ENCODE assay signal across 17 cellular contexts in genomic region chr17:78001182-78001581, GRCh38. TPM values are rescaled to one million over a fixed set of nuclear protein-coding genes. Genes with fewer than 3 reads are reported as not detected.
DNase-seq lines count a peak whose midpoint lies in the region; ATAC-seq and TF ChIP-seq lines count a peak whose summit lies in the region.
"Had no signal": no experiment of that assay in that cellular context is flagged by ENCODE, and none has a peak within 500 bp of the region (broad histone marks: within the 10 kb centered on the region; RNA-seq: fewer than 3 reads in every experiment).

No MANE protein-coding gene starts in this region.

- DNase-seq in cardiac muscle cell (ENCODE audit: low read depth in 1 of 2, low spot score in 1 of 2) = peak; percentile 25 to 36
- no peak for DNase-seq in right atrium auricular region (ENCODE audit: low spot score)
- peak; percentile 90 for DNase-seq in NCI-H2171 treated with DMSO at 0.1 percent for 48 hours (lab: John Stamatoyannopoulos, UW)
- peak; percentile 57 for DNase-seq in dermis blood vessel endothelial cell
- no peak for DNase-seq in thyroid gland
- no peak for DNase-seq in erythroblast (lab: John Stamatoyannopoulos, UW)
- DNase-seq: ACHN; activated CD8-positive, alpha-beta memory T cell treated with anti-CD3 and anti-CD28 coated beads for 24 hours; central memory CD4-positive, alpha-beta T cell; left colon; NCI-H1417 treated with DMSO at 0.1 percent for 48 hours; RPMI8226; T-helper 1 cell; WERI-Rb-1 had no signal

- H3K36me3 ChIP-seq in cardiac muscle cell (peaks cover 10% of the 10 kb centered on the region), right atrium auricular region (no peaks in the 10 kb centered on the region), thyroid gland (no peaks in the 10 kb centered on the region)

- H3K4me3 ChIP-seq in cardiac muscle cell = no peak overlapping the region
- no peak overlapping the region for H3K4me3 ChIP-seq in right atrium auricular region
- no peak overlapping the region for H3K4me3 ChIP-seq in thyroid gland (replicated peaks in 1 of 3)

- no peak for TF ChIP-seq POLR2A in thyroid gland (IDR thresholded peaks at IDR 0.05)
- no peak for TF ChIP-seq POLR2A in erythroblast (IDR thresholded peaks at IDR 0.05; ENCODE audit: low read length)

- H3K4me1 ChIP-seq in cardiac muscle cell (ENCODE audit: low read depth) = no peaks in the 10 kb centered on the region
- peaks cover 0 to 38% of the 10 kb centered on the region in 2 donors for H3K4me1 ChIP-seq in right atrium auricular region
- peaks cover 12% of the 10 kb centered on the region in 2 donors for H3K4me1 ChIP-seq in thyroid gland
- H3K4me1 ChIP-seq: parathyroid adenoma had no signal

- ATAC-seq in HG03521 (IDR thresholded peaks at IDR 0.05; ENCODE audit: unreplicated experiment) (no peak), GM18867 (IDR thresholded peaks at IDR 0.05; ENCODE audit: unreplicated experiment) (no peak)
- ATAC-seq: left colon had no signal

- intact Hi-C loops in thyroid gland (cut with DNase I) = no loop called here

- H3K27ac ChIP-seq in cardiac muscle cell (peak overlapping the region; percentile 1), right atrium auricular region (peak overlapping the region in 1 of 2 donors; percentile 24), thyroid gland (no peak overlapping the region)
- H3K27ac ChIP-seq: parathyroid adenoma, WERI-Rb-1 had no signal

- TF ChIP-seq CTCF in cardiac muscle cell (IDR thresholded peaks at IDR 0.05; ENCODE audit: low read depth, low read length) = no peak
- no peak for TF ChIP-seq CTCF in right atrium auricular region (IDR thresholded peaks at IDR 0.05)
- TF ChIP-seq CTCF in thyroid gland (IDR thresholded peaks at IDR 0.05) = no peak

- H3K9me3 ChIP-seq in cardiac muscle cell (ENCODE audit: low read depth) = no peaks in the 10 kb centered on the region
- H3K9me3 ChIP-seq in right atrium auricular region = no peaks in the 10 kb centered on the region
- H3K9me3 ChIP-seq in thyroid gland = no peaks in the 10 kb centered on the region

- 78 to 89% methylated on average over 3 of the region's 3 CpGs for WGBS in thyroid gland, 2 donors

- H3K27me3 ChIP-seq in cardiac muscle cell (no peaks in the 10 kb centered on the region), right atrium auricular region (no peaks in the 10 kb centered on the region), thyroid gland (no peaks in the 10 kb centered on the region)

RNA-seq across cellular contexts. Expression of gene TNRC6C, which starts 42.7 kb away (rescaled TPM):
- 7.1 and 13.3 TPM in 2 replicates for total RNA-seq in cardiac muscle cell
- polyA plus RNA-seq in cardiac muscle cell = 6.5 and 7.4 TPM in 2 replicates
- 10 to 100 TPM in 1 of 2 donors, 1 to 10 TPM in 1; 8.7 to 13.0 TPM for total RNA-seq in right atrium auricular region
- total RNA-seq in dermis blood vessel endothelial cell = 8.2 and 13.1 TPM in 2 replicates
- total RNA-seq in thyroid gland = 10 to 100 TPM in 3 of 4 donors, 1 to 10 TPM in 1; 9.1 to 32.7 (median 14.3) TPM

Comparison
In these comparisons a context has a peak if more than half of its experiments do, and no peak if none do; other contexts are left out.
1. DNase-seq: peak in cardiac muscle cell (2 of 2), NCI-H2171 treated with DMSO at 0.1 percent for 48 hours (single experiment) and dermis blood vessel endothelial cell (single experiment); none in right atrium auricular region (single experiment), thyroid gland (0 of 2) and erythroblast (0 of 2).